ENCODE assay signal across 20 cellular contexts in the genomic region with DNA sequence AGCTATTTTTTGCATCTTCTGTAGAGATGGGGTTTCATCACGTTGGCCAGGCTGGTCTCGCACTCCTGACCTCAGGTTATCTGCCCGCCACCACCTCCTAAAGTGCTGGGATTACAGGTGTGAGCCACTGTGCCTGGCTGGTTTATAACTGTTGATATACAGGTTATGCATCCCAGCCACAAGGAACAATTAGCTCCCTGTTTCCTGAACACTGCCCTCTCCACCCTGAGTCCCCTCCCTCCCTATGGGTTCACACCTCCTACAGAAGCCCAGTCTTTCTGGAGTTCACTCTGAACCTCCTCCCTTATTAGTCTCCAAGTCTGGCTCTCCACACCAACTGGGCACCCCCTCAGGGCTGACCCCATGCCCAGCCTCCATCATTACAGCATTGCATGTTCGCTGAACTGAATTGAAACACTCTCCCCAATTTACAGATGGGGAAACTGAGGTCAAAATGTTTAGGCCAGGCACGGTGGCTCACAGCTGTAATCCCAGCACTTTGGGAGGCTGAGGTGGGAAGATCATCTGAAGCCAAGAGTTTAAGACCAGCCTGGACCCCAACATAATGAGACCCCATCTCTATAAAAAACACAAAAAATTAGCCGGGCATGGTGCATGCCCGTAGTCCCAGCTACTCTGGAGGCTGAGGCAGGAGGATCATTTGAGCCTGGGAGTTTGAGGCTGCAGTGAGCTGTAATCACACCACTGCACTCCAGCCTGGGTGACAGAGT. TPM values are rescaled to one million over a fixed set of nuclear protein-coding genes. Genes with fewer than 3 reads are reported as not detected.
DNase-seq lines count a peak whose midpoint lies in the region; ATAC-seq and TF ChIP-seq lines count a peak whose summit lies in the region.
"Had no signal": no experiment of that assay in that cellular context is flagged by ENCODE, and none has a peak within 500 bp of the region (broad histone marks: within the 10 kb centered on the region; RNA-seq: fewer than 3 reads in every experiment).

No MANE protein-coding gene starts in this region.

- H4K20me1 ChIP-seq in BLaER1, result peaks cover 27% of the 10 kb centered on the region

- no peaks in the 10 kb centered on the region for H3K9me3 ChIP-seq in BLaER1
- no peaks in the 10 kb centered on the region for H3K9me3 ChIP-seq in colonic mucosa
- H3K9me3 ChIP-seq: upper lobe of left lung had no signal

- H3K27ac Mint-ChIP-seq in natural killer cell, result peak overlapping the region in 1 of 2 donors; percentile 85
- H3K27ac Mint-ChIP-seq in WTC11, result no peak overlapping the region
- H3K27ac Mint-ChIP-seq: nephron progenitor cell had no signal

- DNase-seq in HT-29 (ENCODE audit: low spot score) (peak; percentile 68), colonic mucosa (peak; percentile 83), natural killer cell (no peak), WTC11 (ENCODE audit: low spot score) (no peak), GM03348 (ENCODE audit: low spot score) (no peak)
- DNase-seq: activated CD4-positive, alpha-beta T cell treated with anti-CD3 and anti-CD28 coated beads for 48 hours; activated CD8-positive, alpha-beta memory T cell treated with anti-CD3 and anti-CD28 coated beads, Interleukin-2, amount 50 U/mL, for 4 hours; activated gamma-delta T cell; CD4-positive, alpha-beta memory T cell; EL; NCI-H1436; NCI-H2171 treated with DMSO at 0.1 percent for 48 hours; NCI-H82; nephron progenitor cell; stimulated activated CD4-positive, alpha-beta T cell treated with anti-CD3 and anti-CD28 coated beads, Interleukin-12 subunit alpha, Interleukin-12 subunit beta, amount 100 ng/mL, for 4 hours; upper lobe of left lung had no signal

- TF ChIP-seq CTCF in colonic mucosa (IDR thresholded peaks at IDR 0.05) (no peak), natural killer cell (IDR thresholded peaks at IDR 0.05) (no peak), WTC11 (IDR thresholded peaks at IDR 0.05) (no peak)

- no peaks in the 10 kb centered on the region for H3K36me3 ChIP-seq in BLaER1
- no peaks in the 10 kb centered on the region for H3K36me3 ChIP-seq in colonic mucosa
- H3K36me3 ChIP-seq: upper lobe of left lung had no signal

- H3K4me3 Mint-ChIP-seq in natural killer cell, result peak overlapping the region; percentile 90
- no peak overlapping the region for H3K4me3 Mint-ChIP-seq in WTC11

- ATAC-seq in natural killer cell (no peak), WTC11 (no peak), GM19035 (IDR thresholded peaks at IDR 0.05; ENCODE audit: unreplicated experiment) (no peak), HG03175 (IDR thresholded peaks at IDR 0.05; ENCODE audit: unreplicated experiment) (no peak)

- CTCF ChIA-PET in WTC11 (lab: Charles Lee), result interaction anchor here (0.8 to 7.8 kb wide), 6 partner anchors 12 to 118 kb away, joined by 4 to 108 read pairs (median 16); no protein-coding TSS in a partner anchor

- peaks cover 68% of the 10 kb centered on the region for H3K4me1 ChIP-seq in BLaER1
- peaks cover 17% of the 10 kb centered on the region for H3K4me1 ChIP-seq in colonic mucosa

- no peak overlapping the region for H3K4me3 ChIP-seq in BLaER1
- no peak overlapping the region for H3K4me3 ChIP-seq in colonic mucosa
- H3K4me3 ChIP-seq: SK-N-MC, upper lobe of left lung had no signal

- H3K9me3 Mint-ChIP-seq in natural killer cell (no peaks in the 10 kb centered on the region), WTC11 (no peaks in the 10 kb centered on the region)
- H3K9me3 Mint-ChIP-seq: CD4-positive, alpha-beta memory T cell; nephron progenitor cell had no signal

- intact Hi-C loops in colonic mucosa (cut with DNase I), result no loop called here
- intact Hi-C loops in natural killer cell (cut with micrococcal nuclease), result no loop called here

- H3K9ac ChIP-seq in BLaER1 (no peak overlapping the region), colonic mucosa (ENCODE audit: low read depth in 2 of 2, low read length in 2 of 2) (peak overlapping the region; percentile 54 to 87)

- H3K27me3 ChIP-seq in BLaER1 (no peaks in the 10 kb centered on the region), colonic mucosa (no peaks in the 10 kb centered on the region)

- no peaks in the 10 kb centered on the region for H3K36me3 Mint-ChIP-seq in natural killer cell
- no peaks in the 10 kb centered on the region for H3K36me3 Mint-ChIP-seq in WTC11

- H3K4me1 Mint-ChIP-seq in natural killer cell (peaks cover 24 to 33% of the 10 kb centered on the region in 2 donors), WTC11 (peaks cover 44% of the 10 kb centered on the region)

- peak overlapping the region; percentile 92 for H3K4me2 ChIP-seq in BLaER1

- H3K27me3 Mint-ChIP-seq in natural killer cell (ENCODE audit: low read depth in 2 of 2), result peaks cover 0 to 8% of the 10 kb centered on the region in 2 donors
- peaks cover 5% of the 10 kb centered on the region for H3K27me3 Mint-ChIP-seq in WTC11 (ENCODE audit: low read depth)

- POLR2A ChIA-PET in WTC11 (lab: Charles Lee), result interaction anchor here (0.9 to 1.0 kb wide), 4 partner anchors 15 to 204 kb away, joined by 3 to 5 read pairs (median 4); partner anchors contain the start of gene LIMK1

- H3K27ac ChIP-seq in BLaER1 (no peak overlapping the region), colonic mucosa (peak overlapping the region; percentile 79)
- H3K27ac ChIP-seq: SK-N-MC had no signal

TF ChIP-seq in WTC11, 78 proteins besides CTCF, POLR2A, EP300 and RAD21:
- no peak for TF ChIP-seq E2F5 (CRISPR knock-in tag; IDR thresholded peaks at IDR 0.05)
- TF ChIP-seq MXD4 (CRISPR knock-in tag; IDR thresholded peaks at IDR 0.05; ENCODE audit: borderline replicate concordance), result no peak

RNA-seq across cellular contexts. Expression of gene CLIP2, which starts 1.7 kb away (rescaled TPM):
- 13.5 and 14.0 TPM in 2 replicates for total RNA-seq in HT-29 (2014; rRNA removed; shearing (Covaris generic))
- total RNA-seq in colonic mucosa (10 to 100 TPM; 77.8 to 81.6 TPM), natural killer cell (10 to 100 TPM in 2 of 3 donors, 1 to 10 TPM in 1; 8.5 to 14.7 (median 10.5) TPM), WTC11 (2021) (48.1 to 49.7 TPM (median 48.4 TPM) in 3 replicates)

RNA-seq across cellular contexts. Expression of gene RFC2, which starts 33.3 kb away (rescaled TPM):
- total RNA-seq in HT-29 (2014; rRNA removed; shearing (Covaris generic)), result 60.3 and 63.3 TPM in 2 replicates
- 10 to 100 TPM; 18.5 to 43.8 TPM for total RNA-seq in colonic mucosa
- total RNA-seq in natural killer cell, result 10 to 100 TPM; 16.9 to 26.5 (median 20.5) TPM
- total RNA-seq in WTC11 (2021), result 74.1 to 80.7 TPM (median 79.4 TPM) in 3 replicates

Comparison
In these comparisons a context has a peak if more than half of its experiments do, and no peak if none do; other contexts are left out.
1. DNase-seq: peak in HT-29 (single experiment) and colonic mucosa (single experiment); none in natural killer cell (single experiment), WTC11 (single experiment) and GM03348 (single experiment).